Comparison of ENCODE assay signal across 2 cellular contexts in genomic region chr1:184489908-184490307, GRCh38.
TF ChIP-seq lines count a peak whose summit lies in the region.

No MANE protein-coding gene starts in this region.

TF ChIP-seq in IMR-90, 13 proteins besides CTCF, POLR2A, EP300 and RAD21:
- TF ChIP-seq MXI1 (IDR thresholded peaks at IDR 0.05; ENCODE audit: borderline replicate concordance, low read depth, low read length) (no peak), RCOR1 (IDR thresholded peaks at IDR 0.05; ENCODE audit: insufficient replicate concordance, low read length) (no peak), NFE2L2 (IDR thresholded peaks at IDR 0.05; ENCODE audit: low read depth, low read length) (no peak), USF2 (IDR thresholded peaks at IDR 0.05; ENCODE audit: low read depth, low read length) (no peak), CEBPB (IDR thresholded peaks at IDR 0.05; ENCODE audit: low read depth, low read length) (no peak), CHD1 (IDR thresholded peaks at IDR 0.05; ENCODE audit: low read depth, low read length) (no peak), BHLHE40 (IDR thresholded peaks at IDR 0.05; ENCODE audit: low read depth, low read length) (no peak), ELK1 (IDR thresholded peaks at IDR 0.05; ENCODE audit: borderline replicate concordance, low read depth, low read length) (no peak), MAFK (IDR thresholded peaks at IDR 0.05; ENCODE audit: low read depth, low read length) (no peak), RFX5 (IDR thresholded peaks at IDR 0.05; ENCODE audit: low read depth, low read length) (no peak)

TF ChIP-seq in H1, 55 proteins besides CTCF, POLR2A, EP300 and RAD21:
- no peak for TF ChIP-seq PHF8 (conservative IDR thresholded peaks at IDR 0.05; ENCODE audit: low read depth, low read length)
- TF ChIP-seq TCF12 (IDR thresholded peaks at IDR 0.05; ENCODE audit: low read depth, low read length), result no peak
- TF ChIP-seq SUZ12 (IDR thresholded peaks at IDR 0.05; ENCODE audit: low read length), result no peak
- TF ChIP-seq TBP (IDR thresholded peaks at IDR 0.05; ENCODE audit: low read depth, low read length), result no peak
- TF ChIP-seq MAFK (IDR thresholded peaks at IDR 0.05; ENCODE audit: low read depth, low read length), result no peak
- TF ChIP-seq ATF2 (IDR thresholded peaks at IDR 0.05; ENCODE audit: low read length), result no peak
- TF ChIP-seq ATF3 (IDR thresholded peaks at IDR 0.05; ENCODE audit: insufficient read depth, low read depth, low read length), result no peak
- no peak for TF ChIP-seq TAF7 (optimal IDR thresholded peaks at IDR 0.05; ENCODE audit: borderline replicate concordance, low read depth, low read length)
- TF ChIP-seq SAP30 (IDR thresholded peaks at IDR 0.05; ENCODE audit: insufficient read depth, insufficient replicate concordance, low read length), result no peak
- TF ChIP-seq RNF2 (IDR thresholded peaks at IDR 0.05; ENCODE audit: borderline replicate concordance, low read depth, low read length, missing control alignments, poor library complexity, severe bottlenecking), result no peak
- no peak for TF ChIP-seq POU5F1 (IDR thresholded peaks at IDR 0.05; ENCODE audit: low read depth, low read length)
- no peak for TF ChIP-seq CBX8 (IDR thresholded peaks at IDR 0.05; ENCODE audit: borderline replicate concordance, low read depth, low read length)
- no peak for TF ChIP-seq CHD7 (IDR thresholded peaks at IDR 0.05; ENCODE audit: insufficient replicate concordance, low read length)
- TF ChIP-seq RXRA (IDR thresholded peaks at IDR 0.05; ENCODE audit: insufficient read depth, low read depth, low read length), result no peak
- no peak for TF ChIP-seq CHD2 (IDR thresholded peaks at IDR 0.05; ENCODE audit: low read length)
- no peak for TF ChIP-seq YY1 (IDR thresholded peaks at IDR 0.05; ENCODE audit: low read depth, low read length)
- TF ChIP-seq EZH2 (IDR thresholded peaks at IDR 0.05; ENCODE audit: low read depth, low read length, severe bottlenecking), result no peak
- TF ChIP-seq BACH1 (IDR thresholded peaks at IDR 0.05; ENCODE audit: low read length), result no peak
- TF ChIP-seq HDAC6 (IDR thresholded peaks at IDR 0.05; ENCODE audit: low read depth, low read length), result no peak
